Comparison of ENCODE assay signal across 8 cellular contexts in the genomic region with DNA sequence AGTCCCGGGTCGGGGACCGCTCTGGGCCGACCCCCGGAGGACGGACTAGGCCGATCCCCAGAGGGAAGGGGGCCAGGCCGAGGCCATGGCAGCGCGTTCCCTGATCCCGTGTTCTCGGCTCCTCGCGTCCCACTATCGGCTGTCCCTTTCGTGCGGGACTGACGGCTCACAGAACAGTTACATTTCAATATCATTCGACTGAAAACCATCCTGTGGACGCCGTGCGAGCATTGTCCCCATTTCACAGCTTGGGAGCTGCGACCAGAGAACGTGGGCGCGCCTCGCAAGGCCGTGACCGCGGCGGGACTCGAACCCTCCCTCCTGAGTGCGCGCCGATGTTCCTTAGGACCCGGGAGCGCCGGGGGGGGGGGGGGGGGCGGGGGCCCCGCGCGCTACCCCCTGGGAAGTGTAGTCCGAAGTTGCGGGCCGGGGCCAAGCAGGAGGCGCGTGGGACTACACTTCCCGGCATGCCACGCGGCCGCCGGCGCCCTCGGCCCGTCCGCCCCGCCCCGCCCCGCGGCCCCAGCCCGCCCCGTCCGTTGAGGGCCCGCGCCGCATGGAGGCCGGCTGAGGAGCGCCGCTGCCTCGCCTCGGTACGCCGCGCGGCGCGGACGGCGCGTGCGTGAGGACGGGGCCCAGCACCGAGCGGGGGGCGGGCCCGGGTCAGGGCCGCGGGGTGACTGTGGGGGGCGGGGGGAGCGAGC. TPM values are rescaled to one million over a fixed set of nuclear protein-coding genes. Genes with fewer than 3 reads are reported as not detected.
DNase-seq lines count a peak whose midpoint lies in the region; ATAC-seq and TF ChIP-seq lines count a peak whose summit lies in the region.

A gene with protein sequence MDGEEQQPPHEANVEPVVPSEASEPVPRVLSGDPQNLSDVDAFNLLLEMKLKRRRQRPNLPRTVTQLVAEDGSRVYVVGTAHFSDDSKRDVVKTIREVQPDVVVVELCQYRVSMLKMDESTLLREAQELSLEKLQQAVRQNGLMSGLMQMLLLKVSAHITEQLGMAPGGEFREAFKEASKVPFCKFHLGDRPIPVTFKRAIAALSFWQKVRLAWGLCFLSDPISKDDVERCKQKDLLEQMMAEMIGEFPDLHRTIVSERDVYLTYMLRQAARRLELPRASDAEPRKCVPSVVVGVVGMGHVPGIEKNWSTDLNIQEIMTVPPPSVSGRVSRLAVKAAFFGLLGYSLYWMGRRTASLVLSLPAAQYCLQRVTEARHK (plus strand): TSS at position 530 of the 704 bp plus-strand sequence. CDS start 7,148 bp downstream, outside the sequence.

- H3K4me3 ChIP-seq in HUES6 (ENCODE audit: low read depth, low read length), result peak within 1 kb of the TSS; percentile 69
- H3K4me3 ChIP-seq in RWPE2 (ENCODE audit: severe bottlenecking), result peak within 1 kb of the TSS; percentile 58
- peak within 1 kb of the TSS; percentile 54 for H3K4me3 ChIP-seq in fibroblast of mammary gland (ENCODE audit: control insufficient read depth, low read depth, low read length)

- H3K27me3 Mint-ChIP-seq in activated T-helper 2 cell treated with anti-CD3 and anti-CD28 coated beads, Interferon-gamma antibody, Interleukin-2, Interleukin-4, amounts not matched to agents 10 μg/mL and 5 μg/mL and 100 μg/mL, durations not matched to agents 14 hours and 24 hours and 36 hours (ENCODE audit: low read depth), result peaks cover 2% of the 10 kb centered on the region
- no peaks in the 10 kb centered on the region for H3K27me3 Mint-ChIP-seq in naive thymus-derived CD8-positive, alpha-beta T cell

- ATAC-seq in RWPE2 (ENCODE audit: low read depth), result peak; percentile 43
- peak; percentile 59 to 74 for ATAC-seq in naive thymus-derived CD8-positive, alpha-beta T cell
- ATAC-seq in stimulated activated effector memory CD8-positive, alpha-beta T cell treated with anti-CD3 and anti-CD28 coated beads, Interleukin-12 subunit alpha, Interleukin-12 subunit beta, amount 100 ng/mL, for 72 hours, result peak; percentile 80

- H3K4me3 Mint-ChIP-seq in activated T-helper 2 cell treated with anti-CD3 and anti-CD28 coated beads, Interferon-gamma antibody, Interleukin-2, Interleukin-4, amounts not matched to agents 10 μg/mL and 5 μg/mL and 100 μg/mL, durations not matched to agents 14 hours and 24 hours and 36 hours (ENCODE audit: low read depth), result peak within 1 kb of the TSS; percentile 92
- H3K4me3 Mint-ChIP-seq in naive thymus-derived CD8-positive, alpha-beta T cell, result peak within 1 kb of the TSS; percentile 83 to 97 (median 93)
- H3K4me3 Mint-ChIP-seq in stimulated activated effector memory CD8-positive, alpha-beta T cell treated with anti-CD3 and anti-CD28 coated beads, Interleukin-12 subunit alpha, Interleukin-12 subunit beta, amount 100 ng/mL, for 72 hours, result peak within 1 kb of the TSS; percentile 90

- H3K36me3 Mint-ChIP-seq in activated T-helper 2 cell treated with anti-CD3 and anti-CD28 coated beads, Interferon-gamma antibody, Interleukin-2, Interleukin-4, amounts not matched to agents 10 μg/mL and 5 μg/mL and 100 μg/mL, durations not matched to agents 14 hours and 24 hours and 36 hours (ENCODE audit: low read depth), result peaks cover 11% of the 10 kb centered on the region
- H3K36me3 Mint-ChIP-seq in naive thymus-derived CD8-positive, alpha-beta T cell, result no peaks in the 10 kb centered on the region
- H3K36me3 Mint-ChIP-seq in stimulated activated effector memory CD8-positive, alpha-beta T cell treated with anti-CD3 and anti-CD28 coated beads, Interleukin-12 subunit alpha, Interleukin-12 subunit beta, amount 100 ng/mL, for 72 hours, result peaks cover 21% of the 10 kb centered on the region

- intact Hi-C loops in activated T-helper 2 cell treated with anti-CD3 and anti-CD28 coated beads, Interferon-gamma antibody, Interleukin-2, Interleukin-4, amounts not matched to agents 10 μg/mL and 5 μg/mL and 100 μg/mL, durations not matched to agents 14 hours and 24 hours and 36 hours (cut with micrococcal nuclease), result loop anchor here (2.0 kb wide), 1 partner anchor 15 kb away; a partner anchor contains a TSS

- H3K9ac ChIP-seq in HUES6 (ENCODE audit: low read length), result peak within 1 kb of the TSS; percentile 71

- peak; percentile 74 for DNase-seq in NK-92 treated with Interleukin-12 subunit alpha and Interleukin-12 subunit beta, amount 100 ng/mL, for 24 hours (lab: John Stamatoyannopoulos, UW)
- no peak for DNase-seq in NK-92 (lab: John Stamatoyannopoulos, UW; ENCODE audit: unreplicated experiment)
- no peak for DNase-seq in RWPE2 (ENCODE audit: low spot score)
- DNase-seq in activated T-helper 2 cell treated with anti-CD3 and anti-CD28 coated beads, Interferon-gamma antibody, Interleukin-2, Interleukin-4, amounts not matched to agents 10 μg/mL and 5 μg/mL and 100 μg/mL, durations not matched to agents 14 hours and 24 hours and 36 hours (ENCODE audit: low spot score), result peak; percentile 81
- DNase-seq in fibroblast of mammary gland (ENCODE audit: low read depth), result peak; percentile 78
- peak; percentile 71 to 93 (median 86) for DNase-seq in naive thymus-derived CD8-positive, alpha-beta T cell
- DNase-seq in stimulated activated effector memory CD8-positive, alpha-beta T cell treated with anti-CD3 and anti-CD28 coated beads, Interleukin-12 subunit alpha, Interleukin-12 subunit beta, amount 100 ng/mL, for 72 hours (ENCODE audit: low spot score in 2 of 2), result peak; percentile 79 to 87

- no peak for TF ChIP-seq CTCF in RWPE2 (IDR thresholded peaks at IDR 0.05; ENCODE audit: poor library complexity, severe bottlenecking)
- TF ChIP-seq CTCF in fibroblast of mammary gland (conservative IDR thresholded peaks at IDR 0.05; ENCODE audit: control insufficient read depth, insufficient read depth, low read depth, low read length), result no peak

- H3K27me3 ChIP-seq in HUES6 (ENCODE audit: control insufficient read depth, insufficient read depth, low read length) (no peaks in the 10 kb centered on the region), RWPE2 (ENCODE audit: insufficient read depth, poor library complexity, severe bottlenecking) (no peaks in the 10 kb centered on the region)

- no peaks in the 10 kb centered on the region for H3K9me3 ChIP-seq in HUES6 (ENCODE audit: control insufficient read depth, insufficient read depth, low read depth, low read length)
- no peaks in the 10 kb centered on the region for H3K9me3 ChIP-seq in RWPE2 (ENCODE audit: severe bottlenecking)

- H3K9me3 Mint-ChIP-seq in activated T-helper 2 cell treated with anti-CD3 and anti-CD28 coated beads, Interferon-gamma antibody, Interleukin-2, Interleukin-4, amounts not matched to agents 10 μg/mL and 5 μg/mL and 100 μg/mL, durations not matched to agents 14 hours and 24 hours and 36 hours, result no peaks in the 10 kb centered on the region
- H3K9me3 Mint-ChIP-seq in naive thymus-derived CD8-positive, alpha-beta T cell, result no peaks in the 10 kb centered on the region
- H3K9me3 Mint-ChIP-seq in stimulated activated effector memory CD8-positive, alpha-beta T cell treated with anti-CD3 and anti-CD28 coated beads, Interleukin-12 subunit alpha, Interleukin-12 subunit beta, amount 100 ng/mL, for 72 hours, result no peaks in the 10 kb centered on the region

- peak within 1 kb of the TSS; percentile 91 for H3K27ac Mint-ChIP-seq in activated T-helper 2 cell treated with anti-CD3 and anti-CD28 coated beads, Interferon-gamma antibody, Interleukin-2, Interleukin-4, amounts not matched to agents 10 μg/mL and 5 μg/mL and 100 μg/mL, durations not matched to agents 14 hours and 24 hours and 36 hours
- H3K27ac Mint-ChIP-seq in naive thymus-derived CD8-positive, alpha-beta T cell, result peak within 1 kb of the TSS; percentile 86 to 100 (median 94)
- H3K27ac Mint-ChIP-seq in stimulated activated effector memory CD8-positive, alpha-beta T cell treated with anti-CD3 and anti-CD28 coated beads, Interleukin-12 subunit alpha, Interleukin-12 subunit beta, amount 100 ng/mL, for 72 hours, result peak within 1 kb of the TSS; percentile 94

- peaks cover 20% of the 10 kb centered on the region; the same call in 1 of the 2 replicates for H3K4me1 ChIP-seq in HUES6 (ENCODE audit: control insufficient read depth, insufficient read depth, low read length)
- H3K4me1 ChIP-seq in RWPE2 (ENCODE audit: insufficient read depth, poor library complexity, severe bottlenecking), result peaks cover 12% of the 10 kb centered on the region

- H3K36me3 ChIP-seq in HUES6 (ENCODE audit: control insufficient read depth, insufficient read depth, low read length), result no peaks in the 10 kb centered on the region
- H3K36me3 ChIP-seq in RWPE2 (ENCODE audit: low read depth), result peaks cover 10% of the 10 kb centered on the region; the same call in 1 of the 2 replicates

- H3K27ac ChIP-seq in HUES6 (ENCODE audit: low read depth, low read length) (no peak within 1 kb of the TSS), RWPE2 (ENCODE audit: poor library complexity, severe bottlenecking) (peak within 1 kb of the TSS; percentile 73)

- H3K4me1 Mint-ChIP-seq in activated T-helper 2 cell treated with anti-CD3 and anti-CD28 coated beads, Interferon-gamma antibody, Interleukin-2, Interleukin-4, amounts not matched to agents 10 μg/mL and 5 μg/mL and 100 μg/mL, durations not matched to agents 14 hours and 24 hours and 36 hours (ENCODE audit: low read depth), result peaks cover 17% of the 10 kb centered on the region
- peaks cover 11 to 43% (median 33%) of the 10 kb centered on the region in 4 donors for H3K4me1 Mint-ChIP-seq in naive thymus-derived CD8-positive, alpha-beta T cell
- H3K4me1 Mint-ChIP-seq in stimulated activated effector memory CD8-positive, alpha-beta T cell treated with anti-CD3 and anti-CD28 coated beads, Interleukin-12 subunit alpha, Interleukin-12 subunit beta, amount 100 ng/mL, for 72 hours, result peaks cover 29% of the 10 kb centered on the region

- POLR2A ChIA-PET in naive thymus-derived CD8-positive, alpha-beta T cell (lab: Charles Lee), result no interaction called here

RNA-seq across cellular contexts. Expression of the gene that starts here (rescaled TPM):
- 104 and 109 TPM in 2 replicates for total RNA-seq in activated T-helper 2 cell treated with anti-CD3 and anti-CD28 coated beads, Interferon-gamma antibody, Interleukin-2, Interleukin-4, amounts not matched to agents 10 μg/mL and 5 μg/mL and 100 μg/mL, durations not matched to agents 14 hours and 24 hours and 36 hours
- total RNA-seq in naive thymus-derived CD8-positive, alpha-beta T cell, result 100 to 1,000 TPM; 103 to 113 TPM
- 10 to 100 TPM; 28.7 to 46.7 (median 31.2) TPM for polyA plus RNA-seq in naive thymus-derived CD8-positive, alpha-beta T cell

Comparison
In these comparisons a context has a peak if more than half of its experiments do, and no peak if none do; other contexts are left out.
1. DNase-seq: peak in NK-92 treated with Interleukin-12 subunit alpha and Interleukin-12 subunit beta, amount 100 ng/mL, for 24 hours (single experiment), activated T-helper 2 cell treated with anti-CD3 and anti-CD28 coated beads, Interferon-gamma antibody, Interleukin-2, Interleukin-4, amounts not matched to agents 10 μg/mL and 5 μg/mL and 100 μg/mL, durations not matched to agents 14 hours and 24 hours and 36 hours (single experiment), fibroblast of mammary gland (single experiment), naive thymus-derived CD8-positive, alpha-beta T cell (10 of 10) and stimulated activated effector memory CD8-positive, alpha-beta T cell treated with anti-CD3 and anti-CD28 coated beads, Interleukin-12 subunit alpha, Interleukin-12 subunit beta, amount 100 ng/mL, for 72 hours (2 of 2); none in NK-92 (single experiment) and RWPE2 (single experiment).
2. Peak in every context shown above with its lines, with median percentiles within 50 percentile points of each other: H3K4me3 ChIP-seq, ATAC-seq, H3K27ac Mint-ChIP-seq and H3K4me3 Mint-ChIP-seq.